1 cellular context compared by ENCODE assay signal in genomic region chr2:62456721-62457539, GRCh38.
TF ChIP-seq lines count a peak whose summit lies in the region.

No MANE protein-coding gene starts in this region.

TF ChIP-seq in HepG2, 621 proteins besides CTCF, POLR2A, EP300 and RAD21 (continued from another document and continues in another):
- TF ChIP-seq MXI1 (IDR thresholded peaks at IDR 0.05; ENCODE audit: borderline replicate concordance, low read depth, low read length) (peak; percentile 63; the same call in 1 of the 3 replicates), NRL (CRISPR knock-in tag; IDR thresholded peaks at IDR 0.05; ENCODE audit: borderline replicate concordance) (peak; percentile 35; the same call in 1 of the 2 replicates), ZNF18 (CRISPR knock-in tag; IDR thresholded peaks at IDR 0.05; ENCODE audit: insufficient replicate concordance) (no peak), TGIF2 (CRISPR knock-in tag; IDR thresholded peaks at IDR 0.05) (no peak), THAP7 (CRISPR knock-in tag; IDR thresholded peaks at IDR 0.05) (peak; percentile 92), NFE2L1 (CRISPR knock-in tag; IDR thresholded peaks at IDR 0.05; ENCODE audit: borderline replicate concordance) (no peak), HOMEZ (CRISPR knock-in tag; IDR thresholded peaks at IDR 0.05; ENCODE audit: low read depth) (peak; percentile 40; the same call in 1 of the 2 replicates), CENPBD1 (CRISPR knock-in tag; IDR thresholded peaks at IDR 0.05; ENCODE audit: borderline replicate concordance, low read depth) (no peak), EEA1 (CRISPR knock-in tag; IDR thresholded peaks at IDR 0.05; ENCODE audit: borderline replicate concordance) (no peak), HNF4A (CRISPR knock-in tag; IDR thresholded peaks at IDR 0.05) (no peak), ZNF432 (CRISPR knock-in tag; IDR thresholded peaks at IDR 0.05; ENCODE audit: borderline replicate concordance) (no peak), IRF9 (CRISPR knock-in tag; IDR thresholded peaks at IDR 0.05; ENCODE audit: borderline replicate concordance) (peak; percentile 85; the same call in 1 of the 2 replicates), ZFX (CRISPR knock-in tag; IDR thresholded peaks at IDR 0.05; ENCODE audit: low read depth) (peak; percentile 84), CREB3 (CRISPR knock-in tag; IDR thresholded peaks at IDR 0.05) (no peak), NFE2L2 (IDR thresholded peaks at IDR 0.05; ENCODE audit: low read length) (no peak), ZNF709 (CRISPR knock-in tag; IDR thresholded peaks at IDR 0.05) (peak; percentile 76; the same call in 1 of the 2 replicates), ZNF83 (CRISPR knock-in tag; IDR thresholded peaks at IDR 0.05; ENCODE audit: borderline replicate concordance) (0 out of 2 replicates have a peak, but pooled peaks have one; percentile 28), TRIM24 (CRISPR knock-in tag; IDR thresholded peaks at IDR 0.05) (no peak), SMAD1 (CRISPR knock-in tag; IDR thresholded peaks at IDR 0.05; ENCODE audit: borderline replicate concordance, low read depth) (peak; percentile 94; the same call in 1 of the 2 replicates), ATAD3A (CRISPR knock-in tag; IDR thresholded peaks at IDR 0.05) (no peak), KAT2B (IDR thresholded peaks at IDR 0.05; ENCODE audit: borderline replicate concordance, low read depth, low read length) (no peak), HES4 (CRISPR knock-in tag; IDR thresholded peaks at IDR 0.05; ENCODE audit: borderline replicate concordance) (no peak), ZNF44 (CRISPR knock-in tag; IDR thresholded peaks at IDR 0.05) (no peak), MAFG (CRISPR knock-in tag; IDR thresholded peaks at IDR 0.05) (no peak), ZBTB49 (CRISPR knock-in tag; IDR thresholded peaks at IDR 0.05; ENCODE audit: borderline replicate concordance) (no peak), DR1 (CRISPR knock-in tag; IDR thresholded peaks at IDR 0.05) (no peak; the same call in 1 of the 2 replicates), DMAP1 (CRISPR knock-in tag; IDR thresholded peaks at IDR 0.05) (peak; percentile 57), ZNF556 (CRISPR knock-in tag; IDR thresholded peaks at IDR 0.05; ENCODE audit: borderline replicate concordance) (peak; percentile 97), ZFAT (CRISPR knock-in tag; conservative IDR thresholded peaks at IDR 0.05) (0 out of 2 replicates have a peak, but pooled peaks have one; percentile 64), KLF11 (CRISPR knock-in tag; IDR thresholded peaks at IDR 0.05) (no peak), THAP8 (CRISPR knock-in tag; IDR thresholded peaks at IDR 0.05; ENCODE audit: borderline replicate concordance) (no peak), NR2F2 (IDR thresholded peaks at IDR 0.05; ENCODE audit: borderline replicate concordance, low read depth) (no peak), STAT6 (CRISPR knock-in tag; IDR thresholded peaks at IDR 0.05; ENCODE audit: borderline replicate concordance) (peak; percentile 73; the same call in 1 of the 2 replicates), PBX3 (CRISPR knock-in tag; IDR thresholded peaks at IDR 0.05; ENCODE audit: borderline replicate concordance) (no peak), TFDP1 (CRISPR knock-in tag; IDR thresholded peaks at IDR 0.05; ENCODE audit: borderline replicate concordance) (no peak), KAT7 (CRISPR knock-in tag; IDR thresholded peaks at IDR 0.05; ENCODE audit: borderline replicate concordance) (peak; percentile 88; the same call in 1 of the 2 replicates), ZBTB7A (CRISPR knock-in tag; IDR thresholded peaks at IDR 0.05) (peak; percentile 100), ZNF674 (CRISPR knock-in tag; IDR thresholded peaks at IDR 0.05; ENCODE audit: low read depth) (peak; percentile 45; the same call in 1 of the 2 replicates), EED (CRISPR knock-in tag; IDR thresholded peaks at IDR 0.05) (peak; percentile 98), ZNF562 (CRISPR knock-in tag; IDR thresholded peaks at IDR 0.05; ENCODE audit: borderline replicate concordance) (no peak), ZBTB21 (CRISPR knock-in tag; IDR thresholded peaks at IDR 0.05) (no peak), ZNF816 (CRISPR knock-in tag; IDR thresholded peaks at IDR 0.05; ENCODE audit: borderline replicate concordance) (0 out of 2 replicates have a peak, but pooled peaks have one; percentile 30), ASH2L (IDR thresholded peaks at IDR 0.05; ENCODE audit: insufficient read length, low read depth, low read length) (peak; percentile 60), DZIP1 (CRISPR knock-in tag; IDR thresholded peaks at IDR 0.05) (no peak; the same call in 1 of the 2 replicates)
